In the genomic region with DNA sequence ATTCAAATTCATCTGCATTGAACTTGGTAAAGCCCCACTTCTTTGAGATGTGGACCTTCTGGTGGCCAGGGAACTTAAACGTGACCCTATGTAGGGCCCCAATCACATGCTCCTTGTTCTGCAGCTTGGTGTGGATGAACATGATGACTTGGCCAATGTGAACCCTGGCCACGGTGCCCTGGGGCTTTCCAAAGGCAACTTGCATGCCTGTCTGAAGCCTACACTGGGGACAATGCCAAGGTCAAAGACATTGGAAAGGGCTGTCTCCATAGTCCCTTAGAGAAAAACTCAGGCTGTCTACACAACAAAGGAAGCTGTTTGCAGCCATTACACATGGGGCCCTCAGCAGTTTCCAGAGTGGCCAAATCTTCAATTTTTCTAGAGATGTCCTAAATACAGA, we compare ENCODE assay signal across 21 cellular contexts. TPM values are rescaled to one million over a fixed set of nuclear protein-coding genes. Genes with fewer than 3 reads are reported as not detected.
A peak's percentile ranks its signal among the peaks of the same experiment; 100 is the strongest.
DNase-seq lines count a peak whose midpoint lies in the region; ATAC-seq, FAIRE-seq and TF ChIP-seq lines count a peak whose summit lies in the region.
"Had no signal": no experiment of that assay in that cellular context is flagged by ENCODE, and none has a peak within 500 bp of the region (broad histone marks: within the 10 kb centered on the region; RNA-seq: fewer than 3 reads in every experiment).

No MANE protein-coding gene starts in this region.

- H3K4me1 ChIP-seq in right lobe of liver: peaks cover 0 to 7% (median 0%) of the 10 kb centered on the region in 4 donors
- peaks cover 8% of the 10 kb centered on the region; the same call in 1 of the 2 replicates for H3K4me1 ChIP-seq in HepG2 (ENCODE audit: insufficient read depth, low read length)
- H3K4me1 ChIP-seq in Peyer's patch: peaks cover 0 to 2% (median 0%) of the 10 kb centered on the region in 4 donors
- H3K4me1 ChIP-seq: A549 had no signal

- no peak overlapping the region for H2AFZ ChIP-seq in HepG2 (ENCODE audit: low read length)
- H2AFZ ChIP-seq: GM23338 had no signal

- H3K9me3 ChIP-seq in right lobe of liver (no peaks in the 10 kb centered on the region), HepG2 (ENCODE audit: low read length) (peaks cover 7% of the 10 kb centered on the region; the same call in 1 of the 2 replicates), Peyer's patch (peaks cover 0 to 5% (median 0%) of the 10 kb centered on the region in 4 donors)
- H3K9me3 ChIP-seq: Caco-2 had no signal

- intact Hi-C loops in right lobe of liver (cut with DNase I): no loop called here
- intact Hi-C loops in HepG2 (cut with micrococcal nuclease; ENCODE audit: unreplicated experiment): no loop called here
- intact Hi-C loops in posterior vena cava (cut with DNase I): no loop called here

- H3K4me2 ChIP-seq in HepG2 (ENCODE audit: low read depth, low read length): no peak overlapping the region
- H3K4me2 ChIP-seq: A549, GM23338 had no signal

- H3K27ac ChIP-seq in right lobe of liver (no peak overlapping the region), HepG2 (ENCODE audit: extremely low read length, insufficient read depth, low read length) (no peak overlapping the region), Peyer's patch (no peak overlapping the region)
- H3K27ac ChIP-seq: 22Rv1, A549, C4-2B had no signal

- TF ChIP-seq CTCF in right lobe of liver (IDR thresholded peaks at IDR 0.05) (no peak), HepG2 (CRISPR knock-in tag; IDR thresholded peaks at IDR 0.05) (no peak), glutamatergic neuron (IDR thresholded peaks at IDR 0.05; ENCODE audit: partially characterized antibody, unreplicated experiment) (no peak), Peyer's patch (IDR thresholded peaks at IDR 0.05) (no peak)

- no peak overlapping the region for H3K9ac ChIP-seq in HepG2 (ENCODE audit: insufficient read depth, low read depth, low read length)

- no TSS peak for BruUV-seq in HepG2 (replicated peaks; lab: Mats Ljungman, UMichigan)

- peaks cover 7% of the 10 kb centered on the region for H3K36me3 Mint-ChIP-seq in glutamatergic neuron (ENCODE audit: unreplicated experiment)

- H3K9me3 Mint-ChIP-seq in glutamatergic neuron (ENCODE audit: unreplicated experiment): peaks cover 10% of the 10 kb centered on the region
- H3K9me3 Mint-ChIP-seq: CD4-positive, alpha-beta T cell had no signal

- H3K27ac Mint-ChIP-seq in glutamatergic neuron (ENCODE audit: unreplicated experiment): no peak overlapping the region
- H3K27ac Mint-ChIP-seq: CD4-positive, alpha-beta T cell; GM23338 had no signal

- no peak for FAIRE-seq in HepG2 (lab: Jason Lieb, UNC)
- FAIRE-seq: A549, D721Med, G401.6, GM12891, H54, HTR-8/SVneo had no signal

- H3K4me3 ChIP-seq in right lobe of liver (no peak overlapping the region), HepG2 (replicated peaks in 1 of 3; ENCODE audit: insufficient read depth in 1 of 3, low read depth in 2 of 3, low read length in 3 of 3) (no peak overlapping the region), Peyer's patch (no peak overlapping the region)
- H3K4me3 ChIP-seq: A549, GM23338 had no signal

- 10% methylated on average over 2 of the region's 2 CpGs for WGBS in right lobe of liver (ENCODE audit: insufficient coverage, low coverage, low lambda C conversion rate, missing lambda C conversion rate)
- WGBS in HepG2 (ENCODE audit: low lambda C conversion rate): 21% methylated on average over 2 of the region's 2 CpGs

- no peak for TF ChIP-seq EP300 in HepG2 (IDR thresholded peaks at IDR 0.05; ENCODE audit: low read depth in 2 of 2, low read length in 2 of 2)
- no peak for TF ChIP-seq EP300 in HepG2 (CRISPR knock-in tag; IDR thresholded peaks at IDR 0.05; ENCODE audit: borderline replicate concordance)

- DNase-seq in right lobe of liver: no peak
- DNase-seq in HepG2 (ENCODE audit: low spot score): no peak
- peak; percentile 48 for DNase-seq in fibroblast of gingiva (ENCODE audit: low read depth)
- DNase-seq in left lobe of liver (ENCODE audit: low spot score): no peak
- DNase-seq in posterior vena cava (ENCODE audit: low spot score): peak; percentile 77
- DNase-seq in activated CD4-positive, alpha-beta T cell treated with anti-CD3 and anti-CD28 coated beads for 4 hours: no peak
- DNase-seq in glutamatergic neuron: no peak
- no peak for DNase-seq in Peyer's patch
- DNase-seq: AML-193; Caco-2; CD4-positive, alpha-beta T cell; HCEC 1CT had no signal

- POLR2A ChIA-PET in HepG2 (lab: Yijun Ruan, JAX): no interaction called here

- H3K36me3 ChIP-seq in right lobe of liver (no peaks in the 10 kb centered on the region), HepG2 (replicated peaks in 1 of 2; ENCODE audit: control insufficient read depth in 1 of 2, insufficient read depth in 2 of 2, low read length in 2 of 2) (no peaks in the 10 kb centered on the region), Peyer's patch (no peaks in the 10 kb centered on the region)

- no peaks in the 10 kb centered on the region for H3K4me1 Mint-ChIP-seq in glutamatergic neuron (ENCODE audit: low read depth, unreplicated experiment)
- H3K4me1 Mint-ChIP-seq: GM23338 had no signal

- no peak for TF ChIP-seq RAD21 in HepG2 (CRISPR knock-in tag; IDR thresholded peaks at IDR 0.05)

- H3K79me2 ChIP-seq in HepG2 (ENCODE audit: insufficient read depth, low read length): no peaks in the 10 kb centered on the region

- no peaks in the 10 kb centered on the region for H3K27me3 Mint-ChIP-seq in glutamatergic neuron (ENCODE audit: unreplicated experiment)
- H3K27me3 Mint-ChIP-seq: CD4-positive, alpha-beta T cell had no signal

- TF ChIP-seq POLR2A in right lobe of liver (IDR thresholded peaks at IDR 0.05) (no peak), HepG2 (IDR thresholded peaks at IDR 0.05; ENCODE audit: insufficient read depth in 1 of 2, low read depth in 2 of 2, low read length in 2 of 2) (no peak), Peyer's patch (IDR thresholded peaks at IDR 0.05) (no peak)

- ATAC-seq in right lobe of liver: peak in 3 of 4 donors; percentile 50 to 77 (median 67)
- ATAC-seq in HepG2: no peak
- ATAC-seq in left lobe of liver: peak; percentile 73
- ATAC-seq: A549, GM23338 had no signal

- CTCF ChIA-PET in HepG2 (lab: Yijun Ruan, JAX; ENCODE audit: low intra/inter-chr PET ratio, low total read pairs): no interaction called here

- in situ Hi-C loops in HepG2 (cut with HindIII; ENCODE audit: extremely low pct_ligation_motif_present, low pct_unique_long_range_greater_than_20kb): no loop called here

- no peaks in the 10 kb centered on the region for H4K20me1 ChIP-seq in HepG2 (ENCODE audit: insufficient read depth, low read length)

- H3K27me3 ChIP-seq in right lobe of liver (no peaks in the 10 kb centered on the region), HepG2 (ENCODE audit: control insufficient read depth in 1 of 2, insufficient read depth in 2 of 2, low read length in 2 of 2) (no peaks in the 10 kb centered on the region; a peak in 1 of 5 replicates), Peyer's patch (no peaks in the 10 kb centered on the region)

- no peak overlapping the region for H3K4me3 Mint-ChIP-seq in glutamatergic neuron (ENCODE audit: unreplicated experiment)
- H3K4me3 Mint-ChIP-seq: CD4-positive, alpha-beta T cell; GM23338 had no signal

RNA-seq across cellular contexts. Expression of a gene that starts 8.9 kb away (rescaled TPM):
- 10 to 100 TPM; 25.9 to 36.9 (median 30.8) TPM for total RNA-seq in right lobe of liver
- total RNA-seq in HepG2 (2016; rRNA removed; fragmentation: Illumina TruSeq; extraction: Trizol): 13.9 and 14.2 TPM in 2 replicates
- 5.8 and 6.7 TPM in 2 replicates for total RNA-seq in HepG2 (2016; cell fraction: cytosol; rRNA removed; fragmentation: Illumina TruSeq; extraction: Trizol; ENCODE audit: low read depth)
- 10.6 and 11.0 TPM in 2 replicates for total RNA-seq in HepG2 (2016; cell fraction: insoluble cytoplasmic fraction; rRNA removed; fragmentation: Illumina TruSeq; extraction: Trizol)
- 4.5 and 5.9 TPM in 2 replicates for total RNA-seq in HepG2 (2016; cell fraction: membrane; rRNA removed; fragmentation: Illumina TruSeq; extraction: Trizol)
- 20.5 and 26.2 TPM in 2 replicates for total RNA-seq in HepG2 (2016; cell fraction: nucleus; rRNA removed; fragmentation: Illumina TruSeq; extraction: Trizol)
- polyA plus RNA-seq in HepG2 (2011; rRNA removed): 8.6 and 9.2 TPM in 2 replicates
- 7.0 and 8.7 TPM in 2 replicates for polyA plus RNA-seq in HepG2 (2011; cell fraction: cytosol; rRNA removed)
- polyA plus RNA-seq in HepG2 (2011; cell fraction: nucleus; rRNA removed): 16.7 and 19.0 TPM in 2 replicates
- polyA plus RNA-seq in HepG2 (2012): 7.3 and 7.6 TPM in 2 replicates
- polyA plus RNA-seq in HepG2 (2016; cell fraction: cytosol; fragmentation: Illumina TruSeq; extraction: Trizol; ENCODE audit: low read depth): 0.57 and 0.77 TPM in 2 replicates
- 7.9 and 10.6 TPM in 2 replicates for polyA plus RNA-seq in HepG2 (2016; cell fraction: insoluble cytoplasmic fraction; fragmentation: Illumina TruSeq; extraction: Trizol; ENCODE audit: low read depth)
- polyA plus RNA-seq in HepG2 (2016; cell fraction: membrane; fragmentation: Illumina TruSeq; extraction: Trizol; ENCODE audit: low read depth): 1.4 and 1.5 TPM in 2 replicates
- 10.4 and 11.0 TPM in 2 replicates for polyA plus RNA-seq in HepG2 (2016; cell fraction: nucleus; fragmentation: Illumina TruSeq; extraction: Trizol; ENCODE audit: insufficient read depth, low read depth)
- polyA minus RNA-seq in HepG2 (2011; rRNA and poly(A)+ RNA removed; ENCODE audit: low replicate concordance): 26.2 and 54.8 TPM in 2 replicates
- 11.6 and 12.3 TPM in 2 replicates for polyA minus RNA-seq in HepG2 (2011; cell fraction: cytosol; rRNA and poly(A)+ RNA removed)
- polyA minus RNA-seq in HepG2 (2011; cell fraction: nucleus; rRNA and poly(A)+ RNA removed): 52.4 and 72.0 TPM in 2 replicates
- 31.1 TPM for total RNA-seq in left lobe of liver
- 10 to 100 TPM; 74.9 to 96.7 TPM for total RNA-seq in posterior vena cava
- 32.8 TPM for total RNA-seq in glutamatergic neuron (ENCODE audit: unreplicated experiment)
- 100 to 1,000 TPM in 3 of 4 donors, 10 to 100 TPM in 1; 88.3 to 123 (median 113) TPM for total RNA-seq in Peyer's patch

RNA-seq across cellular contexts. Expression of a gene that starts 54.1 kb away (rescaled TPM):
- 10 to 100 TPM; 12.9 to 56.9 (median 26.5) TPM for total RNA-seq in right lobe of liver
- total RNA-seq in HepG2 (2016; rRNA removed; fragmentation: Illumina TruSeq; extraction: Trizol): 0.04 TPM in 1 of 2 replicates, not detected in the other
- not detected in 2 replicates for total RNA-seq in HepG2 (2016; cell fraction: cytosol; rRNA removed; fragmentation: Illumina TruSeq; extraction: Trizol; ENCODE audit: low read depth)
- total RNA-seq in HepG2 (2016; cell fraction: insoluble cytoplasmic fraction; rRNA removed; fragmentation: Illumina TruSeq; extraction: Trizol): not detected in 2 replicates
- total RNA-seq in HepG2 (2016; cell fraction: membrane; rRNA removed; fragmentation: Illumina TruSeq; extraction: Trizol): not detected in 2 replicates
- total RNA-seq in HepG2 (2016; cell fraction: nucleus; rRNA removed; fragmentation: Illumina TruSeq; extraction: Trizol): not detected in 2 replicates
- 0.11 and 0.29 TPM in 2 replicates for polyA plus RNA-seq in HepG2 (2011; rRNA removed)
- 0.05 and 0.07 TPM in 2 replicates for polyA plus RNA-seq in HepG2 (2011; cell fraction: cytosol; rRNA removed)
- 0.05 TPM in 2 replicates for polyA plus RNA-seq in HepG2 (2011; cell fraction: nucleus; rRNA removed)
- not detected in 2 replicates for polyA plus RNA-seq in HepG2 (2012)
- polyA plus RNA-seq in HepG2 (2016; cell fraction: cytosol; fragmentation: Illumina TruSeq; extraction: Trizol; ENCODE audit: low read depth): not detected in 2 replicates
- polyA plus RNA-seq in HepG2 (2016; cell fraction: insoluble cytoplasmic fraction; fragmentation: Illumina TruSeq; extraction: Trizol; ENCODE audit: low read depth): not detected in 2 replicates
- not detected in 2 replicates for polyA plus RNA-seq in HepG2 (2016; cell fraction: membrane; fragmentation: Illumina TruSeq; extraction: Trizol; ENCODE audit: low read depth)
- not detected in 2 replicates for polyA plus RNA-seq in HepG2 (2016; cell fraction: nucleus; fragmentation: Illumina TruSeq; extraction: Trizol; ENCODE audit: insufficient read depth, low read depth)
- 0.14 and 1.1 TPM in 2 replicates for polyA minus RNA-seq in HepG2 (2011; rRNA and poly(A)+ RNA removed; ENCODE audit: low replicate concordance)
- not detected in 2 replicates for polyA minus RNA-seq in HepG2 (2011; cell fraction: cytosol; rRNA and poly(A)+ RNA removed)
- 0.90 TPM in 1 of 2 replicates, not detected in the other for polyA minus RNA-seq in HepG2 (2011; cell fraction: nucleus; rRNA and poly(A)+ RNA removed)
- total RNA-seq in left lobe of liver: 16.8 TPM
- total RNA-seq in posterior vena cava: 10 to 100 TPM; 37.6 to 38.1 TPM
- 5.1 TPM for total RNA-seq in glutamatergic neuron (ENCODE audit: unreplicated experiment)
- 10 to 100 TPM; 37.1 to 92.8 (median 64.0) TPM for total RNA-seq in Peyer's patch

Comparison
In these comparisons a context has a peak if more than half of its experiments do, and no peak if none do; other contexts are left out.
1. DNase-seq: peak in fibroblast of gingiva (single experiment) and posterior vena cava (single experiment); none in right lobe of liver (0 of 3), HepG2 (single experiment), left lobe of liver (single experiment), activated CD4-positive, alpha-beta T cell treated with anti-CD3 and anti-CD28 coated beads for 4 hours (0 of 2), glutamatergic neuron (single experiment) and Peyer's patch (0 of 3).